Comparison of ENCODE assay signal across 17 cellular contexts in genomic region chr9:124665391-124666058, GRCh38.
DNase-seq lines count a peak whose midpoint lies in the region; ATAC-seq and TF ChIP-seq lines count a peak whose summit lies in the region.
"Had no signal": no experiment of that assay in that cellular context is flagged by ENCODE, and none has a peak within 500 bp of the region (broad histone marks: within the 10 kb centered on the region; RNA-seq: fewer than 3 reads in every experiment).

No MANE protein-coding gene starts in this region.

- peak overlapping the region; percentile 48; the same call in 1 of the 2 replicates for H3K18ac ChIP-seq in IMR-90 (ENCODE audit: low read depth, low read length)

- no peak overlapping the region for H4K91ac ChIP-seq in IMR-90 (ENCODE audit: insufficient read depth, low read depth, low read length)

- H2AK9ac ChIP-seq in IMR-90 (replicated peaks; ENCODE audit: low read depth, low read length, poor library complexity): no peak overlapping the region

- in situ Hi-C loops in IMR-90 (cut with MboI; ENCODE audit: low sequenced_read_pairs): no loop called here

- ATAC-seq in IMR-90 (ENCODE audit: low read depth) (peak; percentile 57), Right ventricle myocardium superior (ENCODE audit: poor library complexity) (no peak), HG03108 (IDR thresholded peaks at IDR 0.05; ENCODE audit: unreplicated experiment) (no peak)
- ATAC-seq: left cardiac atrium had no signal

- intact Hi-C loops in IMR-90 (cut with micrococcal nuclease): no loop called here
- intact Hi-C loops in Right ventricle myocardium superior (cut with DNase I): no loop called here

- no peak for TF ChIP-seq CTCF in IMR-90 (conservative IDR thresholded peaks at IDR 0.05; ENCODE audit: low read depth, low read length)
- TF ChIP-seq CTCF in mesothelial cell of epicardium (IDR thresholded peaks at IDR 0.05; ENCODE audit: unreplicated experiment): no peak

- H2AFZ ChIP-seq in IMR-90 (replicated peaks; ENCODE audit: low read length, poor library complexity): no peak overlapping the region

- no peak for TF ChIP-seq RAD21 in IMR-90 (IDR thresholded peaks at IDR 0.05; ENCODE audit: low read length)

- peak; percentile 21 for DNase-seq in AG20443 (ENCODE audit: low spot score)
- peak; percentile 81 for DNase-seq in IMR-90
- peak; percentile 48 for DNase-seq in dermis blood vessel endothelial cell
- no peak for DNase-seq in mesothelial cell of epicardium (ENCODE audit: low spot score in 2 of 2, unreplicated experiment in 2 of 2)
- no peak for DNase-seq in Right ventricle myocardium superior
- no peak for DNase-seq in NCI-H510A (lab: John Stamatoyannopoulos, UW)
- DNase-seq in stimulated activated CD4-positive, alpha-beta T cell treated with anti-CD3 and anti-CD28 coated beads, Interleukin-2, amount 100 ng/mL, for 24 hours: no peak
- DNase-seq: activated CD4-positive, alpha-beta memory T cell treated with anti-CD3 and anti-CD28 coated beads for 36 hours; activated naive CD4-positive, alpha-beta T cell treated with anti-CD3 and anti-CD28 coated beads, Interleukin-2, amount 10 ng/mL, durations not matched to agents 7 days and 5 days; CD4-positive, CD25-positive, alpha-beta regulatory T cell; cerebellar nuclear complex; left cardiac atrium; NCI-H1930; stimulated activated CD4-positive, alpha-beta T cell treated with anti-CD3 and anti-CD28 coated beads, Interleukin-1b, Interleukin-23, amount 100 ng/mL, for 48 hours had no signal

- H2BK120ac ChIP-seq in IMR-90 (ENCODE audit: low read depth, low read length): no peak overlapping the region

- no peak overlapping the region for H3K56ac ChIP-seq in IMR-90 (ENCODE audit: extremely low read depth, insufficient read depth, low read length)

- CTCF ChIA-PET in IMR-90 (lab: Yijun Ruan, JAX): interaction anchor here (1.3 to 1.6 kb wide), 2 partner anchors 8 to 13 kb away, joined by 3 to 4 read pairs; no protein-coding TSS in a partner anchor

- no peak overlapping the region for H2AK5ac ChIP-seq in IMR-90 (ENCODE audit: low read depth, low read length)

- no peak overlapping the region for H3K23ac ChIP-seq in IMR-90 (ENCODE audit: low read depth, low read length)

- no peaks in the 10 kb centered on the region for H3K9me3 ChIP-seq in IMR-90 (ENCODE audit: control insufficient read depth, insufficient read depth, low read length)
- H3K9me3 ChIP-seq: neutrophil had no signal

- dilution Hi-C loops in IMR-90 (cut with HindIII; ENCODE audit: low sequenced_read_pairs, unreplicated experiment): no loop called here

- H3K36me3 ChIP-seq in IMR-90 (ENCODE audit: control insufficient read depth, insufficient read depth, low read length): no peaks in the 10 kb centered on the region
- H3K36me3 ChIP-seq: neutrophil had no signal

- peaks cover 14% of the 10 kb centered on the region for H3K36me3 Mint-ChIP-seq in mesothelial cell of epicardium
- H3K36me3 Mint-ChIP-seq: activated CD4-positive, alpha-beta memory T cell treated with anti-CD3 and anti-CD28 coated beads for 36 hours; activated naive CD4-positive, alpha-beta T cell treated with anti-CD3 and anti-CD28 coated beads, Interleukin-2, amount 10 ng/mL, durations not matched to agents 7 days and 5 days; CD4-positive, CD25-positive, alpha-beta regulatory T cell had no signal

- H2BK20ac ChIP-seq in IMR-90 (ENCODE audit: low read depth, low read length): no peak overlapping the region

- H3K4me3 Mint-ChIP-seq in mesothelial cell of epicardium: no peak overlapping the region
- H3K4me3 Mint-ChIP-seq: activated CD4-positive, alpha-beta memory T cell treated with anti-CD3 and anti-CD28 coated beads for 36 hours; activated naive CD4-positive, alpha-beta T cell treated with anti-CD3 and anti-CD28 coated beads, Interleukin-2, amount 10 ng/mL, durations not matched to agents 7 days and 5 days; CD4-positive, CD25-positive, alpha-beta regulatory T cell; stimulated activated naive CD8-positive, alpha-beta T cell treated with anti-CD3 and anti-CD28 coated beads, Interleukin-15, Interleukin-2, amounts not matched to agents 100 ng/mL and 50 ng/mL, for 24 hours had no signal

- no peak overlapping the region for H3K4ac ChIP-seq in IMR-90 (ENCODE audit: low read depth, low read length)

- BruUV-seq in IMR-90 (replicated peaks; lab: Mats Ljungman, UMichigan): no TSS peak

- TF ChIP-seq POLR2A in IMR-90 (IDR thresholded peaks at IDR 0.05; ENCODE audit: low read depth, low read length): no peak

- H3K4me2 ChIP-seq in IMR-90 (ENCODE audit: low read depth, low read length): peak overlapping the region; percentile 78; the same call in 1 of the 2 replicates

- no peak overlapping the region for H3K27ac ChIP-seq in IMR-90 (ENCODE audit: insufficient read depth, low read length)
- H3K27ac ChIP-seq: neutrophil had no signal

- peaks cover 35% of the 10 kb centered on the region for H3K4me1 Mint-ChIP-seq in mesothelial cell of epicardium

- H3K79me1 ChIP-seq in IMR-90 (ENCODE audit: low read depth in 1 of 2, low read length in 2 of 2): peaks cover 21 to 78% of the 10 kb centered on the region in 2 experiments

- peak overlapping the region; percentile 46 for H2BK5ac ChIP-seq in IMR-90 (ENCODE audit: low read depth, low read length, poor library complexity, severe bottlenecking)

- peaks cover 10% of the 10 kb centered on the region; the same call in 1 of the 2 replicates for H3K4me1 ChIP-seq in IMR-90 (ENCODE audit: control insufficient read depth, insufficient read depth, low read length)

- WGBS in IMR-90 (ENCODE audit: extremely low coverage in 2 of 2, insufficient read length in 1 of 2), 2 experiments: no CpG with 5 or more reads among the region's 5 CpGs

- H3K9me3 Mint-ChIP-seq in mesothelial cell of epicardium: peaks cover 5% of the 10 kb centered on the region
- H3K9me3 Mint-ChIP-seq: activated CD4-positive, alpha-beta memory T cell treated with anti-CD3 and anti-CD28 coated beads for 36 hours; activated naive CD4-positive, alpha-beta T cell treated with anti-CD3 and anti-CD28 coated beads, Interleukin-2, amount 10 ng/mL, durations not matched to agents 7 days and 5 days; stimulated activated naive CD8-positive, alpha-beta T cell treated with anti-CD3 and anti-CD28 coated beads, Interleukin-15, Interleukin-2, amounts not matched to agents 100 ng/mL and 50 ng/mL, for 24 hours had no signal

- no peaks in the 10 kb centered on the region for H3K27me3 Mint-ChIP-seq in mesothelial cell of epicardium (ENCODE audit: low read depth)
- H3K27me3 Mint-ChIP-seq: activated naive CD4-positive, alpha-beta T cell treated with anti-CD3 and anti-CD28 coated beads, Interleukin-2, amount 10 ng/mL, durations not matched to agents 7 days and 5 days had no signal

- no peak overlapping the region for H3K4me3 ChIP-seq in IMR-90 (ENCODE audit: insufficient read depth, low read depth, low read length)

- H3K27me3 ChIP-seq in IMR-90 (ENCODE audit: control insufficient read depth, insufficient read depth, low read length): no peaks in the 10 kb centered on the region
- H3K27me3 ChIP-seq: neutrophil had no signal

- peak overlapping the region in 1 of 2 experiments; percentile 30; a peak in 1 of 4 replicates for H4K8ac ChIP-seq in IMR-90 (ENCODE audit: low read depth in 2 of 2, low read length in 2 of 2)

- POLR2A ChIA-PET in IMR-90 (lab: Charles Lee; ENCODE audit: unreplicated experiment): no interaction called here

- H3K9ac ChIP-seq in IMR-90 (ENCODE audit: low read depth, low read length): no peak overlapping the region

- no peak overlapping the region for H3K14ac ChIP-seq in IMR-90 (replicated peaks; ENCODE audit: low read depth, low read length)

- no peak overlapping the region for H2BK15ac ChIP-seq in IMR-90 (ENCODE audit: low read depth, low read length)

- H3K9me1 ChIP-seq in IMR-90 (ENCODE audit: insufficient read depth, low read length): peaks cover 4% of the 10 kb centered on the region

- peak overlapping the region; percentile 19 for H3K27ac Mint-ChIP-seq in mesothelial cell of epicardium
- H3K27ac Mint-ChIP-seq: activated CD4-positive, alpha-beta memory T cell treated with anti-CD3 and anti-CD28 coated beads for 36 hours; activated naive CD4-positive, alpha-beta T cell treated with anti-CD3 and anti-CD28 coated beads, Interleukin-2, amount 10 ng/mL, durations not matched to agents 7 days and 5 days; CD4-positive, CD25-positive, alpha-beta regulatory T cell; stimulated activated naive CD8-positive, alpha-beta T cell treated with anti-CD3 and anti-CD28 coated beads, Interleukin-15, Interleukin-2, amounts not matched to agents 100 ng/mL and 50 ng/mL, for 24 hours had no signal

- no peaks in the 10 kb centered on the region; the same call in 1 of the 2 replicates for H4K20me1 ChIP-seq in IMR-90 (ENCODE audit: insufficient read depth, low read length)

- H4K5ac ChIP-seq in IMR-90 (ENCODE audit: low read depth, low read length): no peak overlapping the region; the same call in 1 of the 2 replicates

TF ChIP-seq in IMR-90, 13 proteins besides CTCF, POLR2A, EP300 and RAD21:
- TF ChIP-seq SMC3 (IDR thresholded peaks at IDR 0.05; ENCODE audit: low read depth, low read length) (no peak), CEBPB (IDR thresholded peaks at IDR 0.05; ENCODE audit: low read depth, low read length) (peak; percentile 0; the same call in 1 of the 2 replicates), FOS (IDR thresholded peaks at IDR 0.05; ENCODE audit: low read depth, low read length) (peak; percentile 28; the same call in 1 of the 2 replicates), USF2 (IDR thresholded peaks at IDR 0.05; ENCODE audit: low read depth, low read length) (no peak), NFE2L2 (IDR thresholded peaks at IDR 0.05; ENCODE audit: low read depth, low read length) (no peak)

Comparison
In these comparisons a context has a peak if more than half of its experiments do, and no peak if none do; other contexts are left out.
1. DNase-seq: peak in AG20443 (single experiment), IMR-90 (single experiment) and dermis blood vessel endothelial cell (single experiment); none in mesothelial cell of epicardium (0 of 2), Right ventricle myocardium superior (single experiment), NCI-H510A (single experiment) and stimulated activated CD4-positive, alpha-beta T cell treated with anti-CD3 and anti-CD28 coated beads, Interleukin-2, amount 100 ng/mL, for 24 hours (0 of 2).